2 cellular contexts compared by ENCODE assay signal in the genomic region with DNA sequence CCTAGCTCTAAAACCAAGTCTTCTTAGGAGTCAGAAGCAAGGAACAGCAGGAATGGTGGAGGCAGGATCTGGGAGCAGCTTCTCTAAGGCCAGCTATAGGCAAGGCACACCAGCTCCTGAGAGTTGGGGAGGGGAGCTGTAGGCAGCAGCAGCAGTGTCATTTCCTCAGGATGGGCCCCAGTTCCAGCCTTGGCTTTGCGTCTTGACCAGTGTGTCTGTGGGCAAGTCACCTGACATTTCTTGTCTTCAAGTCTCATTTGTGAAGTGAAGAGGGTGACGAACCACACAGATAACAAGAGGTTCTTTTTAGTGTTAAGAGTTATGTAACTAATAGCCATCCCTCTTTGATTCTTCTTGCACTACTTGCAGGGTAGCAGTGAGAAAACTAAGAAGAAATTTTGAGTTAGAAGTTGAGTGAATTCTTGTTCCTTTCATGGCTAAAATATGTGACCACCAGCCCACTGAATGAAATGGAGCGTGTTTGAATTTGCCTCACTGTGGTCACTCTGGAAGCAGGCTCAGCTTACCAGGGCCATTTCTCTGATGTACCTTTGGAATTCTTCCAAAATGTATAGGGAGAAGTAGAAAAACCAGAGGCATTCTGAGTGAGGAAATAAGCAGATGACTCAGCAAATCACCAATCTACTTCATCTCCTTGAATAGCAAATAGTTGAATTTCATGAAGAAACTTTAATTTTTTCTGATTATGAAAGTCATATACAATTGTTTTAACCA.
A peak's percentile ranks its signal among the peaks of the same experiment; 100 is the strongest.
TF ChIP-seq lines count a peak whose summit lies in the region.

No MANE protein-coding gene starts in this region.

TF ChIP-seq in GM12878, 131 proteins besides CTCF, POLR2A, EP300 and RAD21 (continues in another document):
- no peak for TF ChIP-seq DPF2 (IDR thresholded peaks at IDR 0.05)
- TF ChIP-seq MTA2 (IDR thresholded peaks at IDR 0.05; ENCODE audit: low read depth): no peak
- TF ChIP-seq CBX3 (IDR thresholded peaks at IDR 0.05; ENCODE audit: borderline replicate concordance, low read depth): no peak
- TF ChIP-seq CREB1 (IDR thresholded peaks at IDR 0.05; ENCODE audit: low read depth): no peak
- TF ChIP-seq, protein P1, sequence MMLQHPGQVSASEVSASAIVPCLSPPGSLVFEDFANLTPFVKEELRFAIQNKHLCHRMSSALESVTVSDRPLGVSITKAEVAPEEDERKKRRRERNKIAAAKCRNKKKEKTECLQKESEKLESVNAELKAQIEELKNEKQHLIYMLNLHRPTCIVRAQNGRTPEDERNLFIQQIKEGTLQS (IDR thresholded peaks at IDR 0.05; ENCODE audit: borderline replicate concordance, extremely low read depth, low read depth, low read length): no peak
- no peak for TF ChIP-seq SIX5 (IDR thresholded peaks at IDR 0.05; ENCODE audit: low read depth, low read length, severe bottlenecking)
- TF ChIP-seq, protein P2, sequence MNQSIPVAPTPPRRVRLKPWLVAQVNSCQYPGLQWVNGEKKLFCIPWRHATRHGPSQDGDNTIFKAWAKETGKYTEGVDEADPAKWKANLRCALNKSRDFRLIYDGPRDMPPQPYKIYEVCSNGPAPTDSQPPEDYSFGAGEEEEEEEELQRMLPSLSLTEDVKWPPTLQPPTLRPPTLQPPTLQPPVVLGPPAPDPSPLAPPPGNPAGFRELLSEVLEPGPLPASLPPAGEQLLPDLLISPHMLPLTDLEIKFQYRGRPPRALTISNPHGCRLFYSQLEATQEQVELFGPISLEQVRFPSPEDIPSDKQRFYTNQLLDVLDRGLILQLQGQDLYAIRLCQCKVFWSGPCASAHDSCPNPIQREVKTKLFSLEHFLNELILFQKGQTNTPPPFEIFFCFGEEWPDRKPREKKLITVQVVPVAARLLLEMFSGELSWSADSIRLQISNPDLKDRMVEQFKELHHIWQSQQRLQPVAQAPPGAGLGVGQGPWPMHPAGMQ (IDR thresholded peaks at IDR 0.05; ENCODE audit: borderline replicate concordance): no peak
- no peak for TF ChIP-seq SREBF2 (IDR thresholded peaks at IDR 0.05; ENCODE audit: low read length)
- no peak for TF ChIP-seq ASH2L (IDR thresholded peaks at IDR 0.05; ENCODE audit: borderline replicate concordance, low read depth)
- TF ChIP-seq PML (IDR thresholded peaks at IDR 0.05; ENCODE audit: low read length): no peak
- TF ChIP-seq MXI1 (IDR thresholded peaks at IDR 0.05; ENCODE audit: low read depth, low read length): no peak
- no peak for TF ChIP-seq ZBTB40 (IDR thresholded peaks at IDR 0.05; ENCODE audit: borderline replicate concordance)
- TF ChIP-seq HCFC1 (IDR thresholded peaks at IDR 0.05; ENCODE audit: low read length): no peak
- no peak for TF ChIP-seq SMC3 (IDR thresholded peaks at IDR 0.05; ENCODE audit: borderline replicate concordance, low read length)
- TF ChIP-seq, protein P3, sequence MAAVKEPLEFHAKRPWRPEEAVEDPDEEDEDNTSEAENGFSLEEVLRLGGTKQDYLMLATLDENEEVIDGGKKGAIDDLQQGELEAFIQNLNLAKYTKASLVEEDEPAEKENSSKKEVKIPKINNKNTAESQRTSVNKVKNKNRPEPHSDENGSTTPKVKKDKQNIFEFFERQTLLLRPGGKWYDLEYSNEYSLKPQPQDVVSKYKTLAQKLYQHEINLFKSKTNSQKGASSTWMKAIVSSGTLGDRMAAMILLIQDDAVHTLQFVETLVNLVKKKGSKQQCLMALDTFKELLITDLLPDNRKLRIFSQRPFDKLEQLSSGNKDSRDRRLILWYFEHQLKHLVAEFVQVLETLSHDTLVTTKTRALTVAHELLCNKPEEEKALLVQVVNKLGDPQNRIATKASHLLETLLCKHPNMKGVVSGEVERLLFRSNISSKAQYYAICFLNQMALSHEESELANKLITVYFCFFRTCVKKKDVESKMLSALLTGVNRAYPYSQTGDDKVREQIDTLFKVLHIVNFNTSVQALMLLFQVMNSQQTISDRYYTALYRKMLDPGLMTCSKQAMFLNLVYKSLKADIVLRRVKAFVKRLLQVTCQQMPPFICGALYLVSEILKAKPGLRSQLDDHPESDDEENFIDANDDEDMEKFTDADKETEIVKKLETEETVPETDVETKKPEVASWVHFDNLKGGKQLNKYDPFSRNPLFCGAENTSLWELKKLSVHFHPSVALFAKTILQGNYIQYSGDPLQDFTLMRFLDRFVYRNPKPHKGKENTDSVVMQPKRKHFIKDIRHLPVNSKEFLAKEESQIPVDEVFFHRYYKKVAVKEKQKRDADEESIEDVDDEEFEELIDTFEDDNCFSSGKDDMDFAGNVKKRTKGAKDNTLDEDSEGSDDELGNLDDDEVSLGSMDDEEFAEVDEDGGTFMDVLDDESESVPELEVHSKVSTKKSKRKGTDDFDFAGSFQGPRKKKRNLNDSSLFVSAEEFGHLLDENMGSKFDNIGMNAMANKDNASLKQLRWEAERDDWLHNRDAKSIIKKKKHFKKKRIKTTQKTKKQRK (IDR thresholded peaks at IDR 0.05; ENCODE audit: low read depth, low read length): no peak
- TF ChIP-seq CREM (IDR thresholded peaks at IDR 0.05; ENCODE audit: low read depth): no peak

TF ChIP-seq in HepG2, 621 proteins besides CTCF, POLR2A, EP300 and RAD21:
- TF ChIP-seq MAFF (IDR thresholded peaks at IDR 0.05; ENCODE audit: low read depth, low read length) (peak; percentile 85), ZNF20 (CRISPR knock-in tag; IDR thresholded peaks at IDR 0.05) (no peak), NFE2L2 (IDR thresholded peaks at IDR 0.05; ENCODE audit: low read length) (peak; percentile 88), RELA (CRISPR knock-in tag; IDR thresholded peaks at IDR 0.05) (no peak), ZKSCAN1 (IDR thresholded peaks at IDR 0.05; ENCODE audit: low read length) (no peak), ZNF720 (CRISPR knock-in tag; IDR thresholded peaks at IDR 0.05) (no peak), MAFK (conservative IDR thresholded peaks at IDR 0.05 in 1 of 2, IDR thresholded peaks at IDR 0.05 in 1 of 2; ENCODE audit: low read length in 2 of 2) (peak; percentile 86 to 90)
